In the genomic region with DNA sequence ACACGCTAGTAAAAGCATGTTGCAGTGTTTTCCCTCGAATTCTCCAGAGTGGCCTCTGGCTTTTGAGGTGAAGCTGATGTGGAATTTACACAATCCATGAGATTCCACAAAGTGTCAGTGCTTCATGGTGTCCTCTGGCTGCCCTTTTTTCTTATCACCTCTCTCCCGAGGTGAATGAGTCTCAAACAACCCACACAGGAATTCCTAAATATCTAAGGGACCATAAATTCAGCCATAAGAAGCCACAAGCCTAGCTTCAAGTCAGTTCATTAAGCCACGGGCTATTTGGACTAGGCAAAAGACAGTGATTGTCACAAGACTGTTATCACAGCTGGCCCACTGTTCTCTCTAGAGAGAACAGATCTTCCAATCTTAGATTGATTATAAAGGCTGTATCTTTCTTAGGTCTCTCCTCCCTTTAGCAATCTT, we compare ENCODE assay signal across 11 cellular contexts. TPM values are rescaled to one million over a fixed set of nuclear protein-coding genes. Genes with fewer than 3 reads are reported as not detected.
DNase-seq lines count a peak whose midpoint lies in the region; ATAC-seq and TF ChIP-seq lines count a peak whose summit lies in the region.
"Had no signal": no experiment of that assay in that cellular context is flagged by ENCODE, and none has a peak within 500 bp of the region (broad histone marks: within the 10 kb centered on the region; RNA-seq: fewer than 3 reads in every experiment).

No MANE protein-coding gene starts in this region.

- no peaks in the 10 kb centered on the region for H3K27me3 Mint-ChIP-seq in CD4-positive, alpha-beta memory T cell
- H3K27me3 Mint-ChIP-seq in nephron (ENCODE audit: low read depth) = no peaks in the 10 kb centered on the region

- intact Hi-C loops in CD4-positive, alpha-beta memory T cell (cut with micrococcal nuclease) = loop anchor here (1.0 to 10.0 kb wide), 4 partner anchors 10 to 745 kb away; a partner anchor contains a TSS

- H3K27ac Mint-ChIP-seq in CD4-positive, alpha-beta memory T cell = peak overlapping the region in 5 of 7 donors; percentile 38 to 75 (median 58)
- H3K27ac Mint-ChIP-seq in nephron = peak overlapping the region; percentile 83 to 90 (median 86)

- peaks cover 4 to 8% of the 10 kb centered on the region in 2 donors for H3K36me3 Mint-ChIP-seq in CD4-positive, alpha-beta memory T cell
- no peaks in the 10 kb centered on the region for H3K36me3 Mint-ChIP-seq in nephron (ENCODE audit: low read depth)

- H3K9me3 ChIP-seq in CD4-positive, alpha-beta memory T cell (ENCODE audit: control insufficient read depth in 1 of 2, low read length in 2 of 2) = no peaks in the 10 kb centered on the region

- no peak for TF ChIP-seq CTCF in nephron (IDR thresholded peaks at IDR 0.05; ENCODE audit: unreplicated experiment in 3 of 3)

- H3K4me3 Mint-ChIP-seq in CD4-positive, alpha-beta memory T cell = peak overlapping the region in 4 of 8 donors; percentile 4 to 41 (median 13)
- peak overlapping the region in 1 of 3 experiments; percentile 4 for H3K4me3 Mint-ChIP-seq in nephron

- CTCF ChIA-PET in CD4-positive, alpha-beta memory T cell (lab: Charles Lee; ENCODE audit: partially characterized antibody) = interaction anchor here (0.8 to 1.0 kb wide), 2 partner anchors 15 to 157 kb away, joined by 4 read pairs; no protein-coding TSS in a partner anchor

- no peaks in the 10 kb centered on the region for H3K36me3 ChIP-seq in CD4-positive, alpha-beta memory T cell (ENCODE audit: insufficient read depth, low read length)

- no peaks in the 10 kb centered on the region for H3K27me3 ChIP-seq in CD4-positive, alpha-beta memory T cell (ENCODE audit: insufficient read depth, low read length)

- H3K4me3 ChIP-seq in CD4-positive, alpha-beta memory T cell (ENCODE audit: low read length in 2 of 2) = no peak overlapping the region

- peaks cover 46 to 78% (median 64%) of the 10 kb centered on the region in 4 donors for H3K4me1 Mint-ChIP-seq in CD4-positive, alpha-beta memory T cell
- peaks cover 39% of the 10 kb centered on the region for H3K4me1 Mint-ChIP-seq in nephron

- no peak for DNase-seq in CD4-positive, alpha-beta memory T cell
- DNase-seq in caudate nucleus (lab: John Stamatoyannopoulos, UW) (no peak), NCI-H345 (lab: John Stamatoyannopoulos, UW) (no peak), G401 (ENCODE audit: low spot score) (no peak), dedifferentiated amniotic fluid mesenchymal stem cell (ENCODE audit: extremely low spot score) (no peak)
- DNase-seq: activated CD4-positive, alpha-beta T cell treated with anti-CD3 and anti-CD28 coated beads, Interleukin-2, amount 50 U/mL, for 4 hours; NCI-H187 had no signal

- in situ Hi-C loops in G401 (cut with HindIII; ENCODE audit: low sequenced_read_pairs) = no loop called here

- POLR2A ChIA-PET in CD4-positive, alpha-beta memory T cell (lab: Charles Lee; ENCODE audit: partially characterized antibody) = interaction anchor here (0.9 to 2.1 kb wide), 4 partner anchors 10 to 20 kb away, joined by 3 to 8 read pairs (median 4); no protein-coding TSS in a partner anchor

- peaks cover 43% of the 10 kb centered on the region for H3K4me1 ChIP-seq in CD4-positive, alpha-beta memory T cell (ENCODE audit: insufficient read depth, low read length)

- no peaks in the 10 kb centered on the region for H3K9me3 Mint-ChIP-seq in CD4-positive, alpha-beta memory T cell
- no peaks in the 10 kb centered on the region for H3K9me3 Mint-ChIP-seq in nephron

- ATAC-seq in HG02973 (IDR thresholded peaks at IDR 0.05; ENCODE audit: unreplicated experiment) (peak; percentile 21), HG03442 (IDR thresholded peaks at IDR 0.05; ENCODE audit: unreplicated experiment) (no peak)

- no peak overlapping the region for H3K27ac ChIP-seq in CD4-positive, alpha-beta memory T cell (ENCODE audit: low read depth, low read length)
- H3K27ac ChIP-seq in caudate nucleus (ENCODE audit: low read depth, low read length) = peak overlapping the region; percentile 20
- H3K27ac ChIP-seq: HL-60 had no signal

RNA-seq across cellular contexts. Expression of a gene that starts 4.3 kb away (rescaled TPM):
- 10 to 100 TPM; 20.7 to 21.2 TPM for total RNA-seq in CD4-positive, alpha-beta memory T cell
- polyA plus RNA-seq in CD4-positive, alpha-beta memory T cell = 10 to 100 TPM; 10.9 to 11.9 TPM
- 4.9 and 5.1 TPM in 2 replicates for total RNA-seq in G401 (2014; rRNA removed; shearing (Covaris generic))
